8 cellular contexts compared by ENCODE assay signal in the genomic region with DNA sequence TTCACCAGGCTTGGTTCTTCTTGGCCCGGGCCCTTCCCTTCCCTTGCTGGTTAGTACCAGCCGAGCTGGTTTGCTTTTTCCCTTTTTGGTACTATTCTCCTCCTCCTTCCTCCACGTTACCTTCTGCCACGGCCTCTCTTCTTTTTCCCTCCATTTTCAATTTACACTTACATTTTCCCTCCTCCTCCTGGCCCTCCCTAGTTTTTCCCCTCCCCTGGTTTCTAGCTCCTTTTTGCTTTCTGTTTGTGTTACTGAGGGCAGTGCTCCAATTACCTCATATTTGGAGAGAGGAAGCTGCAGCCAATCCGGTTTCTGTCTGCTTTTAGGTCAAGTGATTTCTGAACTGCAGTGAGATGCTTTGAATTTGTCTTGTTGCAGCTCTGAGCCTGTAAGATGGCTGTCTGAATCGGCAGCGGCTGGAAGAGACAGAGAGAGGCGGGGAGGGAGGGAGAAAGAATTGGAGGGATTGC.
A peak's percentile ranks its signal among the peaks of the same experiment; 100 is the strongest.
DNase-seq lines count a peak whose midpoint lies in the region; ATAC-seq and TF ChIP-seq lines count a peak whose summit lies in the region.

No MANE protein-coding gene starts in this region.

- no peak for ATAC-seq in GM19395 (IDR thresholded peaks at IDR 0.05; ENCODE audit: unreplicated experiment)

- H3K4me1 Mint-ChIP-seq in activated CD4-positive, alpha-beta memory T cell treated with anti-CD3 and anti-CD28 coated beads, Interleukin-2, amount 10 ng/mL, durations not matched to agents 7 days and 5 days: peaks cover 75% of the 10 kb centered on the region
- H3K4me1 Mint-ChIP-seq in nephron: peaks cover 71% of the 10 kb centered on the region

- CTCF ChIA-PET in activated CD4-positive, alpha-beta memory T cell treated with anti-CD3 and anti-CD28 coated beads, Interleukin-2, amount 10 ng/mL, durations not matched to agents 7 days and 5 days (lab: Charles Lee): interaction anchor here (2.1 to 5.6 kb wide), 2 partner anchors 10 to 77 kb away, joined by 9 to 40 read pairs; no protein-coding TSS in a partner anchor

- TF ChIP-seq CTCF in fibroblast of the aortic adventitia (IDR thresholded peaks at IDR 0.05; ENCODE audit: insufficient read depth, low read length) (no peak), nephron (IDR thresholded peaks at IDR 0.05; ENCODE audit: unreplicated experiment in 3 of 3) (no peak)

- no peaks in the 10 kb centered on the region for H3K27me3 Mint-ChIP-seq in activated CD4-positive, alpha-beta memory T cell treated with anti-CD3 and anti-CD28 coated beads, Interleukin-2, amount 10 ng/mL, durations not matched to agents 7 days and 5 days
- H3K27me3 Mint-ChIP-seq in nephron (ENCODE audit: low read depth): no peaks in the 10 kb centered on the region

- no peaks in the 10 kb centered on the region for H3K9me3 Mint-ChIP-seq in activated CD4-positive, alpha-beta memory T cell treated with anti-CD3 and anti-CD28 coated beads, Interleukin-2, amount 10 ng/mL, durations not matched to agents 7 days and 5 days
- no peaks in the 10 kb centered on the region for H3K9me3 Mint-ChIP-seq in nephron

- H3K4me3 Mint-ChIP-seq in activated CD4-positive, alpha-beta memory T cell treated with anti-CD3 and anti-CD28 coated beads, Interleukin-2, amount 10 ng/mL, durations not matched to agents 7 days and 5 days: peak overlapping the region; percentile 55
- peak overlapping the region; percentile 59 to 75 (median 73) for H3K4me3 Mint-ChIP-seq in nephron

- H3K36me3 Mint-ChIP-seq in activated CD4-positive, alpha-beta memory T cell treated with anti-CD3 and anti-CD28 coated beads, Interleukin-2, amount 10 ng/mL, durations not matched to agents 7 days and 5 days (ENCODE audit: low read depth): peaks cover 34% of the 10 kb centered on the region
- H3K36me3 Mint-ChIP-seq in nephron (ENCODE audit: low read depth): peaks cover 4% of the 10 kb centered on the region

- peak overlapping the region; percentile 61 for H3K27ac Mint-ChIP-seq in activated CD4-positive, alpha-beta memory T cell treated with anti-CD3 and anti-CD28 coated beads, Interleukin-2, amount 10 ng/mL, durations not matched to agents 7 days and 5 days
- H3K27ac Mint-ChIP-seq in nephron: peak overlapping the region; percentile 91 to 98 (median 94)

- in situ Hi-C loops in G401 (cut with HindIII; ENCODE audit: low sequenced_read_pairs): no loop called here

- DNase-seq in G401 (ENCODE audit: low spot score): peak; percentile 99
- DNase-seq in NCI-H1092 (lab: John Stamatoyannopoulos, UW): peak; percentile 79
- DNase-seq in activated CD4-positive, alpha-beta memory T cell treated with anti-CD3 and anti-CD28 coated beads, Interleukin-2, amount 10 ng/mL, durations not matched to agents 7 days and 5 days: peak; percentile 32
- peak; percentile 90 for DNase-seq in fibroblast of the aortic adventitia (ENCODE audit: low read depth)
- DNase-seq in COLO829 (ENCODE audit: low spot score): no peak
- no peak for DNase-seq in T1000 (lab: John Stamatoyannopoulos, UW)

- POLR2A ChIA-PET in activated CD4-positive, alpha-beta memory T cell treated with anti-CD3 and anti-CD28 coated beads, Interleukin-2, amount 10 ng/mL, durations not matched to agents 7 days and 5 days (lab: Charles Lee): interaction anchor here (0.7 to 1.2 kb wide), 4 partner anchors 10 to 76 kb away, joined by 3 to 4 read pairs (median 4); no protein-coding TSS in a partner anchor

- peak overlapping the region; percentile 60 for H3K4me3 ChIP-seq in fibroblast of the aortic adventitia (ENCODE audit: low read depth, low read length)

Comparison
In these comparisons a context has a peak if more than half of its experiments do, and no peak if none do; other contexts are left out.
1. DNase-seq: peak in G401 (single experiment), NCI-H1092 (single experiment), activated CD4-positive, alpha-beta memory T cell treated with anti-CD3 and anti-CD28 coated beads, Interleukin-2, amount 10 ng/mL, durations not matched to agents 7 days and 5 days (single experiment) and fibroblast of the aortic adventitia (single experiment); none in COLO829 (single experiment) and T1000 (single experiment).